ENCODE assay signal across 8 cellular contexts in genomic region chr5:52948418-52949076, GRCh38. TPM values are rescaled to one million over a fixed set of nuclear protein-coding genes. Genes with fewer than 3 reads are reported as not detected.
DNase-seq lines count a peak whose midpoint lies in the region; ATAC-seq, FAIRE-seq and TF ChIP-seq lines count a peak whose summit lies in the region.

No MANE protein-coding gene starts in this region.

- peak overlapping the region; percentile 15 for H2BK5ac ChIP-seq in IMR-90 (ENCODE audit: low read depth, low read length, poor library complexity, severe bottlenecking)

- peak overlapping the region; percentile 69; the same call in 1 of the 2 replicates for H2AK5ac ChIP-seq in IMR-90 (ENCODE audit: low read depth, low read length)

- H3K36me3 ChIP-seq in IMR-90 (ENCODE audit: control insufficient read depth, insufficient read depth, low read length) (peaks cover 7% of the 10 kb centered on the region), ovary (no peaks in the 10 kb centered on the region), vagina (no peaks in the 10 kb centered on the region)

- DNase-seq in IMR-90 (peak; percentile 89), RCC 7860 (ENCODE audit: low spot score) (peak; percentile 45), foreskin keratinocyte (peak; percentile 49 to 74), ovary (peak; percentile 29 to 61 (median 36)), vagina (ENCODE audit: extremely low spot score in 2 of 2) (no peak)
- peak; percentile 53 for DNase-seq in activated T-helper 2 cell treated with anti-CD3 and anti-CD28 coated beads, Interferon-gamma antibody, Interleukin-2, Interleukin-4, amounts not matched to agents 10 μg/mL and 5 μg/mL and 100 μg/mL, durations not matched to agents 14 hours and 24 hours and 36 hours (ENCODE audit: low spot score)

- H3K79me1 ChIP-seq in IMR-90 (ENCODE audit: low read depth in 1 of 2, low read length in 2 of 2) = peaks cover 10 to 12% of the 10 kb centered on the region in 2 experiments; a peak in 2 of 4 replicates

- H3K56ac ChIP-seq in IMR-90 (ENCODE audit: extremely low read depth, insufficient read depth, low read length) = peak overlapping the region; percentile 21; the same call in 1 of the 2 replicates

- dilution Hi-C loops in IMR-90 (cut with HindIII; ENCODE audit: low sequenced_read_pairs, unreplicated experiment) = no loop called here

- no peak overlapping the region for H4K91ac ChIP-seq in IMR-90 (ENCODE audit: insufficient read depth, low read depth, low read length)

- H4K20me1 ChIP-seq in IMR-90 (ENCODE audit: insufficient read depth, low read length) = 0 out of 2 replicates have a peak, but pooled peaks cover under 1% of the 10 kb centered on the region

- CTCF ChIA-PET in IMR-90 (lab: Yijun Ruan, JAX) = interaction anchor here (0.6 to 3.1 kb wide), 19 partner anchors 12 to 418 kb away, joined by 3 to 20 read pairs (median 3); partner anchors contain the start of gene MOCS2

- no CpG with 5 or more reads among the region's 1 CpG for WGBS in IMR-90 (ENCODE audit: extremely low coverage in 2 of 2, insufficient read length in 1 of 2), 2 experiments
- 44 to 49% (median 46%) methylated on average over 1 of the region's 1 CpG for WGBS in ovary, 3 donors

- peak overlapping the region; percentile 75; the same call in 1 of the 2 replicates for H2BK120ac ChIP-seq in IMR-90 (ENCODE audit: low read depth, low read length)

- H3K4me1 Mint-ChIP-seq in activated T-helper 2 cell treated with anti-CD3 and anti-CD28 coated beads, Interferon-gamma antibody, Interleukin-2, Interleukin-4, amounts not matched to agents 10 μg/mL and 5 μg/mL and 100 μg/mL, durations not matched to agents 14 hours and 24 hours and 36 hours (ENCODE audit: low read depth) = peaks cover 23% of the 10 kb centered on the region

- H3K4me3 ChIP-seq in IMR-90 (ENCODE audit: insufficient read depth, low read depth, low read length) (no peak overlapping the region), ovary (no peak overlapping the region), vagina (no peak overlapping the region)

- H2AFZ ChIP-seq in IMR-90 (replicated peaks; ENCODE audit: low read length, poor library complexity) = no peak overlapping the region

- H3K9me1 ChIP-seq in IMR-90 (ENCODE audit: insufficient read depth, low read length) = peaks cover 4% of the 10 kb centered on the region

- no peak overlapping the region for H4K5ac ChIP-seq in IMR-90 (ENCODE audit: low read depth, low read length)

- H3K4me2 ChIP-seq in IMR-90 (ENCODE audit: low read depth, low read length) = no peak overlapping the region

- H2BK15ac ChIP-seq in IMR-90 (ENCODE audit: low read depth, low read length) = no peak overlapping the region; the same call in 2 of the 3 replicates

- no peak for TF ChIP-seq EP300 in ovary (IDR thresholded peaks at IDR 0.05)

- H2BK20ac ChIP-seq in IMR-90 (ENCODE audit: low read depth, low read length) = peak overlapping the region; percentile 60; the same call in 1 of the 2 replicates

- H3K4ac ChIP-seq in IMR-90 (ENCODE audit: low read depth, low read length) = peak overlapping the region; percentile 18; the same call in 1 of the 2 replicates

- H3K23ac ChIP-seq in IMR-90 (ENCODE audit: low read depth, low read length) = peak overlapping the region; percentile 46; the same call in 1 of the 2 replicates

- FAIRE-seq in G401.6 (lab: Jason Lieb, UNC) (peak; percentile 69), RCC 7860 (lab: Jason Lieb, UNC) (peak; percentile 44)

- no peak overlapping the region for H3K4me3 Mint-ChIP-seq in activated T-helper 2 cell treated with anti-CD3 and anti-CD28 coated beads, Interferon-gamma antibody, Interleukin-2, Interleukin-4, amounts not matched to agents 10 μg/mL and 5 μg/mL and 100 μg/mL, durations not matched to agents 14 hours and 24 hours and 36 hours (ENCODE audit: low read depth)

- H3K9me3 Mint-ChIP-seq in activated T-helper 2 cell treated with anti-CD3 and anti-CD28 coated beads, Interferon-gamma antibody, Interleukin-2, Interleukin-4, amounts not matched to agents 10 μg/mL and 5 μg/mL and 100 μg/mL, durations not matched to agents 14 hours and 24 hours and 36 hours = no peaks in the 10 kb centered on the region

- H3K9me3 ChIP-seq in IMR-90 (ENCODE audit: control insufficient read depth, insufficient read depth, low read length) (no peaks in the 10 kb centered on the region), ovary (no peaks in the 10 kb centered on the region), vagina (no peaks in the 10 kb centered on the region)

- TF ChIP-seq POLR2A in IMR-90 (IDR thresholded peaks at IDR 0.05; ENCODE audit: low read depth, low read length) (no peak), ovary (IDR thresholded peaks at IDR 0.05) (no peak), vagina (IDR thresholded peaks at IDR 0.05) (no peak)

- in situ Hi-C loops in IMR-90 (cut with MboI; ENCODE audit: low sequenced_read_pairs) = loop anchor here (5.0 kb wide), 1 partner anchor 149 kb away; no protein-coding TSS in a partner anchor

- TF ChIP-seq RAD21 in IMR-90 (IDR thresholded peaks at IDR 0.05; ENCODE audit: low read length) = peak; percentile 94

- no TSS peak for BruUV-seq in IMR-90 (replicated peaks; lab: Mats Ljungman, UMichigan)

- H3K4me1 ChIP-seq in IMR-90 (ENCODE audit: control insufficient read depth, insufficient read depth, low read length) = peaks cover 7% of the 10 kb centered on the region
- H3K4me1 ChIP-seq in foreskin keratinocyte = peaks cover 62% of the 10 kb centered on the region
- no peaks in the 10 kb centered on the region for H3K4me1 ChIP-seq in ovary (ENCODE audit: insufficient read depth)
- no peaks in the 10 kb centered on the region for H3K4me1 ChIP-seq in vagina

- ATAC-seq in GM21723 (IDR thresholded peaks at IDR 0.05; ENCODE audit: unreplicated experiment) (peak; percentile 100), IMR-90 (ENCODE audit: low read depth) (peak; percentile 90), foreskin keratinocyte (peak; percentile 91)

- intact Hi-C loops in IMR-90 (cut with micrococcal nuclease) = loop anchor here (1.0 to 10.0 kb wide), 5 partner anchors 40 to 1286 kb away; partner anchors contain the start of gene ITGA2
- intact Hi-C loops in activated T-helper 2 cell treated with anti-CD3 and anti-CD28 coated beads, Interferon-gamma antibody, Interleukin-2, Interleukin-4, amounts not matched to agents 10 μg/mL and 5 μg/mL and 100 μg/mL, durations not matched to agents 14 hours and 24 hours and 36 hours (cut with micrococcal nuclease) = loop anchor here (1.0 to 5.0 kb wide), 4 partner anchors 42 to 148 kb away; no protein-coding TSS in a partner anchor
- intact Hi-C loops in ovary (cut with DNase I) = loop anchor here in 3 of 4 donors (5.0 to 10.0 kb wide), 2 partner anchors 144 to 146 kb away; no protein-coding TSS in a partner anchor
- intact Hi-C loops in vagina (cut with DNase I) = loop anchor here (10.0 kb wide), 1 partner anchor 146 kb away; no protein-coding TSS in a partner anchor

- peaks cover 20% of the 10 kb centered on the region for H3K27me3 Mint-ChIP-seq in activated T-helper 2 cell treated with anti-CD3 and anti-CD28 coated beads, Interferon-gamma antibody, Interleukin-2, Interleukin-4, amounts not matched to agents 10 μg/mL and 5 μg/mL and 100 μg/mL, durations not matched to agents 14 hours and 24 hours and 36 hours (ENCODE audit: low read depth)

- H3K27ac Mint-ChIP-seq in activated T-helper 2 cell treated with anti-CD3 and anti-CD28 coated beads, Interferon-gamma antibody, Interleukin-2, Interleukin-4, amounts not matched to agents 10 μg/mL and 5 μg/mL and 100 μg/mL, durations not matched to agents 14 hours and 24 hours and 36 hours = no peak overlapping the region

- H3K9ac ChIP-seq in IMR-90 (ENCODE audit: low read depth, low read length) = peak overlapping the region; percentile 46; the same call in 1 of the 2 replicates

- no peaks in the 10 kb centered on the region for H3K36me3 Mint-ChIP-seq in activated T-helper 2 cell treated with anti-CD3 and anti-CD28 coated beads, Interferon-gamma antibody, Interleukin-2, Interleukin-4, amounts not matched to agents 10 μg/mL and 5 μg/mL and 100 μg/mL, durations not matched to agents 14 hours and 24 hours and 36 hours (ENCODE audit: low read depth)

- no peak overlapping the region; the same call in 1 of the 2 replicates for H3K18ac ChIP-seq in IMR-90 (ENCODE audit: low read depth, low read length)

- H2AK9ac ChIP-seq in IMR-90 (replicated peaks; ENCODE audit: low read depth, low read length, poor library complexity) = no peak overlapping the region

- H3K27ac ChIP-seq in IMR-90 (ENCODE audit: insufficient read depth, low read length) (no peak overlapping the region; the same call in 1 of the 2 replicates), foreskin keratinocyte (peak overlapping the region; percentile 0), ovary (no peak overlapping the region), vagina (no peak overlapping the region)

- TF ChIP-seq CTCF in IMR-90 (conservative IDR thresholded peaks at IDR 0.05; ENCODE audit: low read depth, low read length) (peak; percentile 81), foreskin keratinocyte (conservative IDR thresholded peaks at IDR 0.05) (peak; percentile 93), ovary (IDR thresholded peaks at IDR 0.05) (peak; percentile 9 to 70 (median 63)), vagina (IDR thresholded peaks at IDR 0.05) (peak; percentile 60 to 77 (median 61))

- H3K14ac ChIP-seq in IMR-90 (replicated peaks; ENCODE audit: low read depth, low read length) = peak overlapping the region; percentile 80

- POLR2A ChIA-PET in IMR-90 (lab: Charles Lee; ENCODE audit: unreplicated experiment) = interaction anchor here (0.7 kb wide), 1 partner anchor 875 kb away, joined by 3 read pairs; no protein-coding TSS in a partner anchor

- H3K27me3 ChIP-seq in IMR-90 (ENCODE audit: control insufficient read depth, insufficient read depth, low read length) (no peaks in the 10 kb centered on the region), foreskin keratinocyte (no peaks in the 10 kb centered on the region), ovary (no peaks in the 10 kb centered on the region), vagina (no peaks in the 10 kb centered on the region)

- peak overlapping the region in 1 of 2 experiments; percentile 77; a peak in 3 of 4 replicates for H4K8ac ChIP-seq in IMR-90 (ENCODE audit: low read depth in 2 of 2, low read length in 2 of 2)

TF ChIP-seq in IMR-90, 13 proteins besides CTCF, POLR2A, EP300 and RAD21 (continues in another document):
- TF ChIP-seq BHLHE40 (IDR thresholded peaks at IDR 0.05; ENCODE audit: low read depth, low read length) (no peak), MAFK (IDR thresholded peaks at IDR 0.05; ENCODE audit: low read depth, low read length) (no peak), RFX5 (IDR thresholded peaks at IDR 0.05; ENCODE audit: low read depth, low read length) (no peak)

RNA-seq across cellular contexts. Expression of gene ITGA2, which starts 40.6 kb away (rescaled TPM):
- 83.6 and 93.4 TPM in 2 replicates for total RNA-seq in IMR-90 (2012; rRNA removed)
- polyA plus RNA-seq in IMR-90 (2012; rRNA removed) = 20.4 and 23.3 TPM in 2 replicates
- polyA plus RNA-seq in IMR-90 (2012; cell fraction: cytosol; rRNA removed) = 3.8 and 6.3 TPM in 2 replicates
- 2.9 and 17.7 TPM in 2 replicates for polyA plus RNA-seq in IMR-90 (2012; cell fraction: nucleus; rRNA removed; ENCODE audit: low replicate concordance)
- total RNA-seq in activated T-helper 2 cell treated with anti-CD3 and anti-CD28 coated beads, Interferon-gamma antibody, Interleukin-2, Interleukin-4, amounts not matched to agents 10 μg/mL and 5 μg/mL and 100 μg/mL, durations not matched to agents 14 hours and 24 hours and 36 hours = 1.4 and 1.5 TPM in 2 replicates
- total RNA-seq in foreskin keratinocyte = 78.7 and 140 TPM in 2 replicates
- polyA plus RNA-seq in foreskin keratinocyte = 9.1 and 14.7 TPM in 2 replicates
- total RNA-seq in ovary = 1 to 10 TPM in 6 of 7 donors, under 1 TPM in 1; 0.36 to 2.9 (median 1.7) TPM
- polyA plus RNA-seq in ovary = 1 to 10 TPM in 1 of 2 donors, under 1 TPM in 1; 0.86 to 8.4 TPM
- 18.4 TPM for total RNA-seq in vagina

Comparison
In these comparisons a context has a peak if more than half of its experiments do, and no peak if none do; other contexts are left out.
1. DNase-seq: peak in IMR-90 (single experiment), RCC 7860 (single experiment), activated T-helper 2 cell treated with anti-CD3 and anti-CD28 coated beads, Interferon-gamma antibody, Interleukin-2, Interleukin-4, amounts not matched to agents 10 μg/mL and 5 μg/mL and 100 μg/mL, durations not matched to agents 14 hours and 24 hours and 36 hours (single experiment), foreskin keratinocyte (2 of 2) and ovary (5 of 5); none in vagina (0 of 2).
2. Peak in every context shown above with its lines, with median percentiles within 50 percentile points of each other: ATAC-seq and CTCF ChIP-seq.